ENCODE assay signal across 2 cellular contexts in the genomic region with DNA sequence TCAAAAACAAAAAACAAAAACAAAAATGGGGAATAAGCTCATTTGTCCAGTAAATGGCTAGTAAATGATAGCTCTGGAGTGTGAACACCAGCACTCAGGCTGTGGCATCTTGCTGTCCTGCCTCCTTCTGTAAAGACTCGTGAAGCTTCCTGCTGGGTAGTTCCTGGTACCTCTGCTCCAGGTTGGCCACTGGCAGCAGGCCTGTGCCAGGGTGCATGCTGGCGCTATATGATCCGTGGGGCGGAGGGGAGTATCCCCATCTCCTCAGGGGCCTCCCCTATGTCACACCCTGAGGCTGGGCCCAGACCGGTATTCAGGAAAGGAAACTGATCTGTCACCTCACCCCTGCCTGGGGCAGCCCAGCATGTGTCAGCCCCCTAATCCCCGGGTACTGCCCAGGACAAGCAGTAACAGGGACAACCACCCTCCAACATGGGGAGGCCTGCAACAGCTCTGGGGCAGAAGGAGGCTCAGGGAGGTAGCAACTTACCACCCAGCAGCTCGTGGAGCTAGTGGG.
TF ChIP-seq lines count a peak whose summit lies in the region.

No MANE protein-coding gene starts in this region.

TF ChIP-seq in HEK293, 187 proteins besides CTCF, POLR2A, EP300 and RAD21 (continues in another document):
- TF ChIP-seq PRDM10 (tag by site-specific recombination; IDR thresholded peaks at IDR 0.05): no peak
- TF ChIP-seq ZIC2 (tag by site-specific recombination; IDR thresholded peaks at IDR 0.05): peak; percentile 72
- no peak for TF ChIP-seq ZBTB11 (tag by site-specific recombination; conservative IDR thresholded peaks at IDR 0.05; ENCODE audit: low read depth)
- no peak for TF ChIP-seq TSHZ1 (tag by site-specific recombination; IDR thresholded peaks at IDR 0.05; ENCODE audit: borderline replicate concordance)
- TF ChIP-seq, protein P1, sequence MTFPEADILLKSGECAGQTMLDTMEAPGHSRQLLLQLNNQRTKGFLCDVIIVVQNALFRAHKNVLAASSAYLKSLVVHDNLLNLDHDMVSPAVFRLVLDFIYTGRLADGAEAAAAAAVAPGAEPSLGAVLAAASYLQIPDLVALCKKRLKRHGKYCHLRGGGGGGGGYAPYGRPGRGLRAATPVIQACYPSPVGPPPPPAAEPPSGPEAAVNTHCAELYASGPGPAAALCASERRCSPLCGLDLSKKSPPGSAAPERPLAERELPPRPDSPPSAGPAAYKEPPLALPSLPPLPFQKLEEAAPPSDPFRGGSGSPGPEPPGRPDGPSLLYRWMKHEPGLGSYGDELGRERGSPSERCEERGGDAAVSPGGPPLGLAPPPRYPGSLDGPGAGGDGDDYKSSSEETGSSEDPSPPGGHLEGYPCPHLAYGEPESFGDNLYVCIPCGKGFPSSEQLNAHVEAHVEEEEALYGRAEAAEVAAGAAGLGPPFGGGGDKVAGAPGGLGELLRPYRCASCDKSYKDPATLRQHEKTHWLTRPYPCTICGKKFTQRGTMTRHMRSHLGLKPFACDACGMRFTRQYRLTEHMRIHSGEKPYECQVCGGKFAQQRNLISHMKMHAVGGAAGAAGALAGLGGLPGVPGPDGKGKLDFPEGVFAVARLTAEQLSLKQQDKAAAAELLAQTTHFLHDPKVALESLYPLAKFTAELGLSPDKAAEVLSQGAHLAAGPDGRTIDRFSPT (tag by site-specific recombination; IDR thresholded peaks at IDR 0.05): no peak
- TF ChIP-seq ZNF560 (tag by site-specific recombination; IDR thresholded peaks at IDR 0.05; ENCODE audit: borderline replicate concordance): no peak
- TF ChIP-seq SCRT2 (tag by site-specific recombination; IDR thresholded peaks at IDR 0.05): no peak

TF ChIP-seq in H1, 55 proteins besides CTCF, POLR2A, EP300 and RAD21:
- TF ChIP-seq HDAC2 (IDR thresholded peaks at IDR 0.05; ENCODE audit: borderline replicate concordance in 1 of 2, low read depth in 2 of 2, low read length in 2 of 2) (no peak), MAFK (IDR thresholded peaks at IDR 0.05; ENCODE audit: low read depth, low read length) (no peak), KDM1A (IDR thresholded peaks at IDR 0.05; ENCODE audit: borderline replicate concordance, low read length) (no peak), KDM5A (IDR thresholded peaks at IDR 0.05; ENCODE audit: low read length) (no peak), RNF2 (IDR thresholded peaks at IDR 0.05; ENCODE audit: borderline replicate concordance, low read depth, low read length, missing control alignments, poor library complexity, severe bottlenecking) (no peak), SIN3A (conservative IDR thresholded peaks at IDR 0.05 in 1 of 2, IDR thresholded peaks at IDR 0.05 in 1 of 2; ENCODE audit: low read depth in 1 of 2, low read length in 2 of 2) (no peak), HDAC6 (IDR thresholded peaks at IDR 0.05; ENCODE audit: low read depth, low read length) (no peak), CBX5 (IDR thresholded peaks at IDR 0.05; ENCODE audit: low read depth, low read length) (no peak), TEAD4 (IDR thresholded peaks at IDR 0.05; ENCODE audit: low read depth, low read length) (no peak), KDM4A (IDR thresholded peaks at IDR 0.05; ENCODE audit: low read depth, low read length, severe bottlenecking) (no peak), RBBP5 (IDR thresholded peaks at IDR 0.05; ENCODE audit: borderline replicate concordance, low read depth, low read length) (no peak), USF2 (IDR thresholded peaks at IDR 0.05; ENCODE audit: low read length) (no peak), E2F6 (IDR thresholded peaks at IDR 0.05) (no peak), NRF1 (IDR thresholded peaks at IDR 0.05; ENCODE audit: low read depth, low read length) (no peak)
- TF ChIP-seq, protein P2, sequence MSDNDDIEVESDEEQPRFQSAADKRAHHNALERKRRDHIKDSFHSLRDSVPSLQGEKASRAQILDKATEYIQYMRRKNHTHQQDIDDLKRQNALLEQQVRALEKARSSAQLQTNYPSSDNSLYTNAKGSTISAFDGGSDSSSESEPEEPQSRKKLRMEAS (IDR thresholded peaks at IDR 0.05): no peak
